In genomic region chr7:37659971-37660370, GRCh38 we compare ENCODE assay signal across 25 cellular contexts. TPM values are rescaled to one million over a fixed set of nuclear protein-coding genes. Genes with fewer than 3 reads are reported as not detected.
"Had no signal": no experiment of that assay in that cellular context is flagged by ENCODE, and none has a peak within 500 bp of the region (broad histone marks: within the 10 kb centered on the region; RNA-seq: fewer than 3 reads in every experiment).

No MANE protein-coding gene starts in this region.

- H3K4me1 ChIP-seq: SJSA1 had no signal

- H3K4me3 ChIP-seq: SJSA1, SK-N-MC had no signal

- H3K4me2 ChIP-seq: KMS-11 had no signal

- DNase-seq: IMR-90, Kasumi-1, MV-4-11, NCI-H1048, NCI-H1105, NCI-H1417 treated with DMSO at 0.1 percent for 48 hours, NCI-H146, NCI-H1694 treated with DMSO at 0.1 percent for 48 hours, NCI-H1930, NCI-H2081, NCI-H2107, NCI-H2227 treated with DMSO at 0.1 percent for 48 hours, NCI-H524, NCI-H526 treated with DMSO at 0.1 percent for 48 hours, NCI-H748 treated with DMSO at 0.1 percent for 48 hours, Right ventricle myocardium superior, RPMI8226, SIG-M5 had no signal

- ATAC-seq: HepG2 had no signal

- FAIRE-seq: HepG2, RCC 7860 had no signal

- H3K27ac ChIP-seq: KMS-11, SJSA1, SK-N-MC had no signal

- H3K36me3 ChIP-seq: SJSA1 had no signal

- H3K27me3 ChIP-seq: SJSA1 had no signal

- H3K9me3 ChIP-seq: SJSA1 had no signal

- H3K9ac ChIP-seq: KMS-11 had no signal

RNA-seq across cellular contexts. Expression of gene GPR141, which starts 23.6 kb away (rescaled TPM):
- total RNA-seq: HepG2, HT1080, IMR-90, NCI-H460, SJSA1 had no signal
